ENCODE assay signal across 8 cellular contexts in genomic region chr19:5338661-5339469, GRCh38. TPM values are rescaled to one million over a fixed set of nuclear protein-coding genes. Genes with fewer than 3 reads are reported as not detected.
DNase-seq lines count a peak whose midpoint lies in the region; ATAC-seq and TF ChIP-seq lines count a peak whose summit lies in the region.

No MANE protein-coding gene starts in this region.

- no peaks in the 10 kb centered on the region for H4K20me1 ChIP-seq in OCI-LY3 (ENCODE audit: insufficient read depth, low read length)

- peaks cover 2% of the 10 kb centered on the region for H3K36me3 Mint-ChIP-seq in activated CD4-positive, alpha-beta T cell treated with anti-CD3 and anti-CD28 coated beads, Interleukin-2, amount 10 ng/mL, durations not matched to agents 24 days and 14 days (ENCODE audit: low read depth)
- no peaks in the 10 kb centered on the region for H3K36me3 Mint-ChIP-seq in stimulated activated effector memory CD8-positive, alpha-beta T cell treated with anti-CD3 and anti-CD28 coated beads, Interleukin-12 subunit alpha, Interleukin-12 subunit beta, amount 100 ng/mL, for 72 hours

- H3K36me3 ChIP-seq in OCI-LY3 (replicated peaks; ENCODE audit: low read depth, low read length), result no peaks in the 10 kb centered on the region

- no peak overlapping the region for H2AFZ ChIP-seq in OCI-LY3 (ENCODE audit: low read depth, low read length)

- H3K4me1 Mint-ChIP-seq in activated CD4-positive, alpha-beta T cell treated with anti-CD3 and anti-CD28 coated beads, Interleukin-2, amount 10 ng/mL, durations not matched to agents 24 days and 14 days, result peaks cover 8% of the 10 kb centered on the region
- peaks cover 31% of the 10 kb centered on the region for H3K4me1 Mint-ChIP-seq in stimulated activated effector memory CD8-positive, alpha-beta T cell treated with anti-CD3 and anti-CD28 coated beads, Interleukin-12 subunit alpha, Interleukin-12 subunit beta, amount 100 ng/mL, for 72 hours

- H3K9me3 ChIP-seq in OCI-LY3 (ENCODE audit: insufficient read depth, low read length), result no peaks in the 10 kb centered on the region

- H3K27ac ChIP-seq in OCI-LY3 (ENCODE audit: low read length), result no peak overlapping the region

- peak overlapping the region; percentile 51 for H3K4me3 Mint-ChIP-seq in activated CD4-positive, alpha-beta T cell treated with anti-CD3 and anti-CD28 coated beads, Interleukin-2, amount 10 ng/mL, durations not matched to agents 24 days and 14 days
- peak overlapping the region; percentile 65 for H3K4me3 Mint-ChIP-seq in stimulated activated effector memory CD8-positive, alpha-beta T cell treated with anti-CD3 and anti-CD28 coated beads, Interleukin-12 subunit alpha, Interleukin-12 subunit beta, amount 100 ng/mL, for 72 hours

- TF ChIP-seq CTCF in OCI-LY3 (IDR thresholded peaks at IDR 0.05; ENCODE audit: low read depth, low read length), result no peak
- no peak for TF ChIP-seq CTCF in fibroblast of villous mesenchyme (IDR thresholded peaks at IDR 0.05; ENCODE audit: insufficient read depth, low read depth, low read length)

- H3K4me3 ChIP-seq in OCI-LY3 (ENCODE audit: low read length) (no peak overlapping the region), fibroblast of villous mesenchyme (ENCODE audit: low read depth, low read length) (peak overlapping the region; percentile 61)

- no peaks in the 10 kb centered on the region for H3K79me2 ChIP-seq in OCI-LY3 (ENCODE audit: low read length)

- DNase-seq in activated CD4-positive, alpha-beta T cell treated with anti-CD3 and anti-CD28 coated beads, Interleukin-2, amount 10 ng/mL, durations not matched to agents 24 days and 14 days, result no peak
- no peak for DNase-seq in activated CD4-positive, alpha-beta T cell treated with anti-CD3 and anti-CD28 coated beads for 4 hours
- DNase-seq in fibroblast of villous mesenchyme (ENCODE audit: low read depth), result no peak
- DNase-seq in stimulated activated effector memory CD8-positive, alpha-beta T cell treated with anti-CD3 and anti-CD28 coated beads, Interleukin-12 subunit alpha, Interleukin-12 subunit beta, amount 100 ng/mL, for 72 hours (ENCODE audit: low spot score in 2 of 2), result no peak

- H3K27me3 ChIP-seq in OCI-LY3 (ENCODE audit: low read depth, low read length), result peaks cover 24% of the 10 kb centered on the region

- intact Hi-C loops in activated CD4-positive, alpha-beta T cell treated with anti-CD3 and anti-CD28 coated beads, Interleukin-2, amount 10 ng/mL, durations not matched to agents 24 days and 14 days (cut with micrococcal nuclease), result no loop called here

- peaks cover 27% of the 10 kb centered on the region for H3K4me1 ChIP-seq in OCI-LY3 (ENCODE audit: low read length)

- ATAC-seq in stimulated activated effector memory CD8-positive, alpha-beta T cell treated with anti-CD3 and anti-CD28 coated beads, Interleukin-12 subunit alpha, Interleukin-12 subunit beta, amount 100 ng/mL, for 72 hours, result no peak
- no peak for ATAC-seq in HG02623 (IDR thresholded peaks at IDR 0.05; ENCODE audit: unreplicated experiment)
- ATAC-seq in HG03378 (IDR thresholded peaks at IDR 0.05; ENCODE audit: unreplicated experiment), result no peak
- ATAC-seq in HG03095 (IDR thresholded peaks at IDR 0.05; ENCODE audit: unreplicated experiment), result no peak

- H3K9ac ChIP-seq in OCI-LY3 (ENCODE audit: low read length), result no peak overlapping the region

- peaks cover 4% of the 10 kb centered on the region for H3K9me3 Mint-ChIP-seq in activated CD4-positive, alpha-beta T cell treated with anti-CD3 and anti-CD28 coated beads, Interleukin-2, amount 10 ng/mL, durations not matched to agents 24 days and 14 days
- H3K9me3 Mint-ChIP-seq in stimulated activated effector memory CD8-positive, alpha-beta T cell treated with anti-CD3 and anti-CD28 coated beads, Interleukin-12 subunit alpha, Interleukin-12 subunit beta, amount 100 ng/mL, for 72 hours, result no peaks in the 10 kb centered on the region

- H3K27me3 Mint-ChIP-seq in activated CD4-positive, alpha-beta T cell treated with anti-CD3 and anti-CD28 coated beads, Interleukin-2, amount 10 ng/mL, durations not matched to agents 24 days and 14 days, result peaks cover 59% of the 10 kb centered on the region

- peak overlapping the region; percentile 15 for H3K4me2 ChIP-seq in OCI-LY3 (ENCODE audit: low read length)

- no peak overlapping the region for H3K27ac Mint-ChIP-seq in activated CD4-positive, alpha-beta T cell treated with anti-CD3 and anti-CD28 coated beads, Interleukin-2, amount 10 ng/mL, durations not matched to agents 24 days and 14 days
- H3K27ac Mint-ChIP-seq in stimulated activated effector memory CD8-positive, alpha-beta T cell treated with anti-CD3 and anti-CD28 coated beads, Interleukin-12 subunit alpha, Interleukin-12 subunit beta, amount 100 ng/mL, for 72 hours, result peak overlapping the region; percentile 5

RNA-seq across cellular contexts. Expression of gene PTPRS, which starts 1.7 kb away (rescaled TPM):
- 0.05 and 0.09 TPM in 2 replicates for total RNA-seq in activated CD4-positive, alpha-beta T cell treated with anti-CD3 and anti-CD28 coated beads, Interleukin-2, amount 10 ng/mL, durations not matched to agents 24 days and 14 days
- 114 and 123 TPM in 2 replicates for total RNA-seq in fibroblast of villous mesenchyme

Comparison
In these comparisons a context has a peak if more than half of its experiments do, and no peak if none do; other contexts are left out.
1. RNA of gene PTPRS, which starts 1.7 kb away (total RNA-seq): 114 to 123 TPM in fibroblast of villous mesenchyme; 0.05 to 0.09 TPM in activated CD4-positive, alpha-beta T cell treated with anti-CD3 and anti-CD28 coated beads, Interleukin-2, amount 10 ng/mL, durations not matched to agents 24 days and 14 days; every median in the first group is over 100 times any median in the second.